ENCODE assay signal across 19 cellular contexts in genomic region chr12:92292016-92292415, GRCh38.
DNase-seq lines count a peak whose midpoint lies in the region; ATAC-seq and TF ChIP-seq lines count a peak whose summit lies in the region.
"Had no signal": no experiment of that assay in that cellular context is flagged by ENCODE, and none has a peak within 500 bp of the region (broad histone marks: within the 10 kb centered on the region; RNA-seq: fewer than 3 reads in every experiment).

No MANE protein-coding gene starts in this region.

- no peak for TF ChIP-seq CTCF in fibroblast of villous mesenchyme (IDR thresholded peaks at IDR 0.05; ENCODE audit: insufficient read depth, low read depth, low read length)
- no peak for TF ChIP-seq CTCF in ascending aorta (IDR thresholded peaks at IDR 0.05)

- H3K4me3 ChIP-seq in fibroblast of villous mesenchyme (ENCODE audit: low read depth, low read length) (no peak overlapping the region), ascending aorta (no peak overlapping the region)

- no peak for ATAC-seq in stimulated activated memory B cell treated with anti-CD40 and anti-IgM and Interleukin-4, amounts not matched to agents 10 μg/mL and 1 μg/mL and 100 μg/mL, for 72 hours
- ATAC-seq in HG02884 (IDR thresholded peaks at IDR 0.05; ENCODE audit: unreplicated experiment) = no peak
- ATAC-seq in GM18511 (IDR thresholded peaks at IDR 0.05; ENCODE audit: unreplicated experiment) = no peak
- no peak for ATAC-seq in HG03457 (IDR thresholded peaks at IDR 0.05; ENCODE audit: unreplicated experiment)

- peak; percentile 13 for DNase-seq in Daoy (ENCODE audit: low read depth)
- DNase-seq in RPMI7951 (ENCODE audit: low read depth) = peak; percentile 54
- peak; percentile 82 for DNase-seq in fibroblast of villous mesenchyme (ENCODE audit: low read depth)
- DNase-seq in ascending aorta (ENCODE audit: low spot score in 2 of 2) = no peak
- DNase-seq: 8988T; DMS79 treated with DMSO at 0.1 percent for 48 hours; H7; NCI-H1105; NCI-H2081 treated with DMSO at 0.1 percent for 48 hours; NCI-H748 treated with DMSO at 0.1 percent for 48 hours; NK-92 treated with Interleukin-12 subunit alpha and Interleukin-12 subunit beta, amount 100 ng/mL, for 24 hours; Right ventricle myocardium superior had no signal

- H3K27me3 Mint-ChIP-seq in stimulated activated memory B cell treated with anti-CD40 and anti-IgM and Interleukin-4, amounts not matched to agents 10 μg/mL and 1 μg/mL and 100 μg/mL, for 72 hours = no peaks in the 10 kb centered on the region
- H3K27me3 Mint-ChIP-seq: B cell, IgD-negative memory B cell had no signal

- no peaks in the 10 kb centered on the region for H3K9me3 Mint-ChIP-seq in stimulated activated memory B cell treated with anti-CD40 and anti-IgM and Interleukin-4, amounts not matched to agents 10 μg/mL and 1 μg/mL and 100 μg/mL, for 72 hours

- no peaks in the 10 kb centered on the region for H3K36me3 ChIP-seq in ascending aorta

- no peak overlapping the region for H3K27ac ChIP-seq in ascending aorta
- H3K27ac ChIP-seq: HL-60 had no signal

- peak overlapping the region; percentile 22 for H3K27ac Mint-ChIP-seq in stimulated activated memory B cell treated with anti-CD40 and anti-IgM and Interleukin-4, amounts not matched to agents 10 μg/mL and 1 μg/mL and 100 μg/mL, for 72 hours
- H3K27ac Mint-ChIP-seq: B cell had no signal

- H3K36me3 Mint-ChIP-seq in stimulated activated memory B cell treated with anti-CD40 and anti-IgM and Interleukin-4, amounts not matched to agents 10 μg/mL and 1 μg/mL and 100 μg/mL, for 72 hours = no peaks in the 10 kb centered on the region

- no peaks in the 10 kb centered on the region for H3K9me3 ChIP-seq in ascending aorta

- no peaks in the 10 kb centered on the region for H3K27me3 ChIP-seq in ascending aorta

- intact Hi-C loops in ascending aorta (cut with DNase I) = no loop called here

- no peak overlapping the region for H3K4me3 Mint-ChIP-seq in stimulated activated memory B cell treated with anti-CD40 and anti-IgM and Interleukin-4, amounts not matched to agents 10 μg/mL and 1 μg/mL and 100 μg/mL, for 72 hours
- H3K4me3 Mint-ChIP-seq: B cell, IgD-negative memory B cell had no signal

- no peaks in the 10 kb centered on the region for H3K4me1 ChIP-seq in ascending aorta

- H3K4me1 Mint-ChIP-seq in stimulated activated memory B cell treated with anti-CD40 and anti-IgM and Interleukin-4, amounts not matched to agents 10 μg/mL and 1 μg/mL and 100 μg/mL, for 72 hours = no peaks in the 10 kb centered on the region
- H3K4me1 Mint-ChIP-seq: B cell had no signal

Comparison
In these comparisons a context has a peak if more than half of its experiments do, and no peak if none do; other contexts are left out.
1. DNase-seq: peak in Daoy (single experiment), RPMI7951 (single experiment) and fibroblast of villous mesenchyme (single experiment); none in ascending aorta (0 of 2).